ENCODE assay signal across 27 cellular contexts in the genomic region with DNA sequence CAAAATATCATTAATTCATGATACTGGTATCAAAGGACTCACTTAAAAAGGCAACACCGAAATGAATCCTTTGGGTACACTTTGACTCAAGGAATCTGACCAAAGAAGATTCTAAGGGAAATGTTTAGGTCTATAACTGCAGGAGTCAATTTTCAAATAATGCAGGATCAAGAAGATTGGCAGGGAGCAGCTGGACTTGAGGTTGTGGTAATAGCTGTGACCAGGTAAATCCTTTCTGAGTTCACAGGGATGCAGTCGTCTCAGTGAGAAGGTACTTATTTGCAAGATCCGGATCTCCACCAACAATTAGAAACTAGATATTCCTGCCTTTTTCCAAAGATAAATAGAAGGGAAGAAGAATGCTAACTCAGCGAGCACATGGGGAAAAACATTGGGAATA.
"Had no signal": no experiment of that assay in that cellular context is flagged by ENCODE, and none has a peak within 500 bp of the region (broad histone marks: within the 10 kb centered on the region; RNA-seq: fewer than 3 reads in every experiment).

No MANE protein-coding gene starts in this region.

- H3K27ac Mint-ChIP-seq: stimulated activated effector memory CD8-positive, alpha-beta T cell treated with anti-CD3 and anti-CD28 coated beads, Interleukin-12 subunit alpha, Interleukin-12 subunit beta, amount 100 ng/mL, for 72 hours; stimulated activated naive B cell treated with anti-CD40 and anti-IgM and Interleukin-4, amounts not matched to agents 10 μg/mL and 1 μg/mL and 100 μg/mL, for 72 hours; stimulated activated naive CD8-positive, alpha-beta T cell treated with anti-CD3 and anti-CD28 coated beads, Interleukin-15, amount 100 ng/mL, for 72 hours; stimulated activated naive CD8-positive, alpha-beta T cell treated with anti-CD3 and anti-CD28 coated beads, Interleukin-15, Interleukin-2, amounts not matched to agents 100 ng/mL and 50 ng/mL, for 24 hours; type B pancreatic cell had no signal

- H3K9me3 Mint-ChIP-seq: stimulated activated effector memory CD8-positive, alpha-beta T cell treated with anti-CD3 and anti-CD28 coated beads, Interleukin-12 subunit alpha, Interleukin-12 subunit beta, amount 100 ng/mL, for 72 hours; stimulated activated naive CD8-positive, alpha-beta T cell treated with anti-CD3 and anti-CD28 coated beads, Interleukin-15, amount 100 ng/mL, for 72 hours; type B pancreatic cell had no signal

- H3K4me1 Mint-ChIP-seq: stimulated activated effector memory CD8-positive, alpha-beta T cell treated with anti-CD3 and anti-CD28 coated beads, Interleukin-12 subunit alpha, Interleukin-12 subunit beta, amount 100 ng/mL, for 72 hours; stimulated activated naive B cell treated with anti-CD40 and anti-IgM and Interleukin-4, amounts not matched to agents 10 μg/mL and 1 μg/mL and 100 μg/mL, for 72 hours; stimulated activated naive CD8-positive, alpha-beta T cell treated with anti-CD3 and anti-CD28 coated beads, Interleukin-15, amount 100 ng/mL, for 72 hours had no signal

- H3K27me3 ChIP-seq: stomach, suprapubic skin, testis, thyroid gland, tibial artery, tibial nerve, transverse colon, upper lobe of left lung, upper lobe of right lung, uterus, vagina had no signal

- H3K36me3 ChIP-seq: stomach, suprapubic skin, thoracic aorta, thyroid gland, tibial artery, transverse colon, upper lobe of left lung, upper lobe of right lung, uterus, vagina had no signal

- H3K4me1 ChIP-seq: stomach, suprapubic skin, testis, thyroid gland, tibial artery, tibial nerve, transverse colon, upper lobe of left lung, upper lobe of right lung, uterus, vagina had no signal

- ATAC-seq: stimulated activated effector memory CD8-positive, alpha-beta T cell treated with anti-CD3 and anti-CD28 coated beads, Interleukin-12 subunit alpha, Interleukin-12 subunit beta, amount 100 ng/mL, for 72 hours; stimulated activated naive B cell treated with anti-CD40 and anti-IgM and Interleukin-4, amounts not matched to agents 10 μg/mL and 1 μg/mL and 100 μg/mL, for 72 hours; stimulated activated naive CD8-positive, alpha-beta T cell treated with anti-CD3 and anti-CD28 coated beads, Interleukin-15, amount 100 ng/mL, for 72 hours; stimulated activated naive CD8-positive, alpha-beta T cell treated with anti-CD3 and anti-CD28 coated beads, Interleukin-15, Interleukin-2, amounts not matched to agents 100 U/mL and 50 U/mL, for 24 hours; upper lobe of right lung had no signal

- H3K27me3 Mint-ChIP-seq: stimulated activated naive B cell treated with anti-CD40 and anti-IgM and Interleukin-4, amounts not matched to agents 10 μg/mL and 1 μg/mL and 100 μg/mL, for 72 hours; stimulated activated naive CD8-positive, alpha-beta T cell treated with anti-CD3 and anti-CD28 coated beads, Interleukin-15, amount 100 ng/mL, for 72 hours; stimulated activated naive CD8-positive, alpha-beta T cell treated with anti-CD3 and anti-CD28 coated beads, Interleukin-15, Interleukin-2, amounts not matched to agents 100 ng/mL and 50 ng/mL, for 24 hours; type B pancreatic cell had no signal

- H3K4me3 ChIP-seq: stomach, suprapubic skin, testis, thoracic aorta, thyroid gland, tibial artery, tibial nerve, transverse colon, upper lobe of left lung, upper lobe of right lung, uterus, vagina had no signal

- H3K4me3 Mint-ChIP-seq: stimulated activated effector memory CD8-positive, alpha-beta T cell treated with anti-CD3 and anti-CD28 coated beads, Interleukin-12 subunit alpha, Interleukin-12 subunit beta, amount 100 ng/mL, for 72 hours; stimulated activated naive B cell treated with anti-CD40 and anti-IgM and Interleukin-4, amounts not matched to agents 10 μg/mL and 1 μg/mL and 100 μg/mL, for 72 hours; stimulated activated naive CD8-positive, alpha-beta T cell treated with anti-CD3 and anti-CD28 coated beads, Interleukin-15, amount 100 ng/mL, for 72 hours; stimulated activated naive CD8-positive, alpha-beta T cell treated with anti-CD3 and anti-CD28 coated beads, Interleukin-15, Interleukin-2, amounts not matched to agents 100 ng/mL and 50 ng/mL, for 24 hours; type B pancreatic cell had no signal

- H3K36me3 Mint-ChIP-seq: stimulated activated effector memory CD8-positive, alpha-beta T cell treated with anti-CD3 and anti-CD28 coated beads, Interleukin-12 subunit alpha, Interleukin-12 subunit beta, amount 100 ng/mL, for 72 hours; stimulated activated naive B cell treated with anti-CD40 and anti-IgM and Interleukin-4, amounts not matched to agents 10 μg/mL and 1 μg/mL and 100 μg/mL, for 72 hours; type B pancreatic cell had no signal

- H3K27ac ChIP-seq: stomach, suprapubic skin, testis, thoracic aorta, thyroid gland, tibial artery, tibial nerve, transverse colon, upper lobe of left lung, upper lobe of right lung, uterus, vagina had no signal

- DNase-seq: stimulated activated CD4-positive, alpha-beta T cell treated with anti-CD3 and anti-CD28 coated beads, Interleukin-2, amount 100 ng/mL, for 48 hours; stimulated activated CD4-positive, alpha-beta T cell treated with anti-CD3 and anti-CD28 coated beads, Interleukin-4, amount 100 ng/mL, for 1 hour; stimulated activated CD4-positive, alpha-beta T cell treated with anti-CD3 and anti-CD28 coated beads, Interleukin-4, amount 100 ng/mL, for 24 hours; stimulated activated CD4-positive, alpha-beta T cell treated with anti-CD3 and anti-CD28 coated beads, Interleukin-4, amount 100 ng/mL, for 4 hours; stimulated activated CD8-positive, alpha-beta memory T cell treated with anti-CD3 and anti-CD28 coated beads, Interleukin-4, amount 100 ng/mL, for 48 hours; stimulated activated naive B cell treated with anti-CD40 and anti-IgM and Interleukin-4, amounts not matched to agents 10 μg/mL and 1 μg/mL and 100 μg/mL, for 72 hours; stimulated activated naive CD4-positive, alpha-beta T cell; stimulated activated naive CD4-positive, alpha-beta T cell treated with Interleukin-2 at 50 U/mL for 16 hours; stimulated activated naive CD8-positive, alpha-beta T cell treated with anti-CD3 and anti-CD28 coated beads, Interleukin-15, amount 100 ng/mL, for 72 hours; stimulated activated naive CD8-positive, alpha-beta T cell treated with anti-CD3 and anti-CD28 coated beads, Interleukin-15, Interleukin-2, amounts not matched to agents 100 U/mL and 50 U/mL, for 24 hours; stomach; substantia nigra; testis; thyroid gland; tibial artery; transverse colon; trophoblast cell; upper lobe of left lung; upper lobe of right lung; uterus had no signal

- H3K9me3 ChIP-seq: stomach, suprapubic skin, testis, thoracic aorta, thyroid gland, tibial artery, tibial nerve, transverse colon, upper lobe of left lung, upper lobe of right lung, uterus, vagina had no signal
